14 cellular contexts compared by ENCODE assay signal in genomic region chr1:220137006-220137794, GRCh38. TPM values are rescaled to one million over a fixed set of nuclear protein-coding genes. Genes with fewer than 3 reads are reported as not detected.
DNase-seq lines count a peak whose midpoint lies in the region; ATAC-seq and TF ChIP-seq lines count a peak whose summit lies in the region.
"Had no signal": no experiment of that assay in that cellular context is flagged by ENCODE, and none has a peak within 500 bp of the region (broad histone marks: within the 10 kb centered on the region; RNA-seq: fewer than 3 reads in every experiment).

No MANE protein-coding gene starts in this region.

- ATAC-seq in memory B cell (ENCODE audit: low read depth): peak; percentile 58
- ATAC-seq in GM21576 (IDR thresholded peaks at IDR 0.05; ENCODE audit: unreplicated experiment): no peak
- ATAC-seq in GM19463 (IDR thresholded peaks at IDR 0.05; ENCODE audit: unreplicated experiment): no peak
- ATAC-seq in HG03439 (IDR thresholded peaks at IDR 0.05; ENCODE audit: unreplicated experiment): no peak

- in situ Hi-C loops in astrocyte of the spinal cord (cut with HindIII; ENCODE audit: low sequenced_read_pairs): no loop called here

- DNase-seq in DMS153 treated with DMSO at 0.1 percent for 48 hours (lab: John Stamatoyannopoulos, UW; ENCODE audit: unreplicated experiment): peak; percentile 38
- DNase-seq in Jurkat, Clone E6-1 (ENCODE audit: low read depth, low spot score): peak; percentile 30
- peak; percentile 42 for DNase-seq in astrocyte of the spinal cord (ENCODE audit: low read depth, low spot score)
- no peak for DNase-seq in memory B cell (ENCODE audit: low spot score in 2 of 2)
- DNase-seq in NOMO-1 treated with DMSO at 0.1 percent for 48 hours (lab: John Stamatoyannopoulos, UW; ENCODE audit: unreplicated experiment): no peak
- DNase-seq: activated CD8-positive, alpha-beta memory T cell treated with anti-CD3 and anti-CD28 coated beads, Interleukin-2, amount 50 U/mL, for 48 hours; effector CD8-positive, alpha-beta T cell; HCEC 1CT; NCI-H1694 treated with DMSO at 0.1 percent for 48 hours; retina had no signal

- H3K4me3 ChIP-seq in Jurkat, Clone E6-1 (ENCODE audit: low read length): no peak overlapping the region
- no peak overlapping the region for H3K4me3 ChIP-seq in astrocyte of the spinal cord (ENCODE audit: low read depth, low read length)
- H3K4me3 ChIP-seq: SJSA1 had no signal

- H3K9me3 Mint-ChIP-seq in memory B cell: peaks cover 2% of the 10 kb centered on the region

- no peak for TF ChIP-seq CTCF in astrocyte of the spinal cord (IDR thresholded peaks at IDR 0.05; ENCODE audit: low read depth, low read length)

- H3K36me3 Mint-ChIP-seq in memory B cell: peaks cover 39% of the 10 kb centered on the region

- H3K27ac Mint-ChIP-seq in memory B cell: peak overlapping the region; percentile 68

- no peaks in the 10 kb centered on the region for H3K4me1 Mint-ChIP-seq in memory B cell

- no peaks in the 10 kb centered on the region for H3K27me3 Mint-ChIP-seq in memory B cell

- H3K4me3 Mint-ChIP-seq in memory B cell: no peak overlapping the region

RNA-seq across cellular contexts. Expression of gene IARS2, which starts 43.3 kb away (rescaled TPM):
- polyA plus RNA-seq in Jurkat, Clone E6-1 (2012; ENCODE audit: insufficient read depth, insufficient read length): 82.0 TPM

RNA-seq across cellular contexts. Expression of gene BPNT1, which starts 47.6 kb away (rescaled TPM):
- polyA plus RNA-seq in Jurkat, Clone E6-1 (2012; ENCODE audit: insufficient read depth, insufficient read length): 67.9 TPM

Comparison
In these comparisons a context has a peak if more than half of its experiments do, and no peak if none do; other contexts are left out.
1. DNase-seq: peak in DMS153 treated with DMSO at 0.1 percent for 48 hours (single experiment), Jurkat, Clone E6-1 (single experiment) and astrocyte of the spinal cord (single experiment); none in memory B cell (0 of 2) and NOMO-1 treated with DMSO at 0.1 percent for 48 hours (single experiment).